ENCODE assay signal across 8 cellular contexts in the genomic region with DNA sequence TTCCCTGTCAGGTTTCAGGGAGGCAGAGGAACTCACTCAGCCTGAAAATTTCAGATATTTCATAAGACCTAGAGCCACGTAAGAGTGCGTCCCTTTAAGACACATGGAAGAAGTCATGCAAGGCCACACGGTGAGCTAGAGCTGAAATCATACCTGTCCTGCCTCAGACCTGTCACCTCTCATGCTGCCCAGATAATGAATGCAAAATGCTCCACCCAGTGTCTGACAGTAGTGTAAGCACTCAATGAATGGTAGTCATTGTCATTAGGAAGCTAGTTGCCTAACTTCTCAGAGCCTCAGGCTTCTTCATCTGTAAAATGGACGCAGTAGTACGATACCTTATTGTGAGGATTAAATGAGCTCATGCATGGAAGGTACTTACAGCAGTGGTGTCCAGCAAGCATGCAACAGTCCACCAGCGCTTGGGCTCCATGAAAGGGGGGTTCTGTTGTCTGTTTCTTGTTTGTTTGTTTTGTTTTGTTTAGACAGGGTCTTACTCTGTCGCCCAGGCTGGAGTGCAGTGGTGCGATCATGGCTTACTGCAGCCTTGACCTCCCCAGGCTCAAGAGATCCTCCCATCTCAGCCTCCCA.
DNase-seq lines count a peak whose midpoint lies in the region; ATAC-seq and TF ChIP-seq lines count a peak whose summit lies in the region.

No MANE protein-coding gene starts in this region.

- no peaks in the 10 kb centered on the region for H3K36me3 ChIP-seq in OCI-LY7 (ENCODE audit: insufficient read depth, low read length)

- no peaks in the 10 kb centered on the region for H4K20me1 ChIP-seq in OCI-LY7 (ENCODE audit: insufficient read depth, low read length)

- H3K9me2 ChIP-seq in OCI-LY7 (ENCODE audit: insufficient read depth, low read length) = no peaks in the 10 kb centered on the region

- peak; percentile 35 for DNase-seq in NOMO-1 treated with DMSO at 0.1 percent for 48 hours (lab: John Stamatoyannopoulos, UW; ENCODE audit: unreplicated experiment)
- DNase-seq in NOMO-1 treated with dmso at 0.1 percent for 144 hours (lab: John Stamatoyannopoulos, UW; ENCODE audit: unreplicated experiment) = no peak
- peak; percentile 43 for DNase-seq in OCI-LY7 (ENCODE audit: low spot score)
- DNase-seq in epithelial cell of esophagus (ENCODE audit: low read depth) = peak; percentile 74
- no peak for DNase-seq in skeletal muscle cell (ENCODE audit: low read depth)
- DNase-seq in AG20443 (ENCODE audit: low spot score) = no peak
- DNase-seq in NCI-H187 (lab: John Stamatoyannopoulos, UW) = no peak

- TF ChIP-seq CTCF in OCI-LY7 (conservative IDR thresholded peaks at IDR 0.05; ENCODE audit: low read length) (no peak; the same call in 1 of the 2 replicates), epithelial cell of esophagus (IDR thresholded peaks at IDR 0.05; ENCODE audit: insufficient read depth, low read depth, low read length, missing control alignments) (peak; percentile 25)

- H3K79me2 ChIP-seq in OCI-LY7 (ENCODE audit: insufficient read depth, low read depth, low read length) = no peaks in the 10 kb centered on the region; the same call in 1 of the 2 replicates

- no peaks in the 10 kb centered on the region for H3K9me3 ChIP-seq in OCI-LY7 (ENCODE audit: low read length)

- no TSS peak for BruUV-seq in OCI-LY7 (replicated peaks; lab: Mats Ljungman, UMichigan)

- peaks cover 14% of the 10 kb centered on the region for H3K4me1 ChIP-seq in OCI-LY7 (ENCODE audit: insufficient read depth, low read length, poor library complexity, severe bottlenecking)

- peak overlapping the region; percentile 93; the same call in 1 of the 2 replicates for H2AFZ ChIP-seq in OCI-LY7 (ENCODE audit: low read length)

- peak overlapping the region; percentile 80 for H3K4me2 ChIP-seq in OCI-LY7 (ENCODE audit: low read length)

- CTCF ChIA-PET in OCI-LY7 (lab: Charles Lee; ENCODE audit: unreplicated experiment) = no interaction called here

- POLR2A ChIA-PET in OCI-LY7 (lab: Charles Lee) = interaction anchor here (0.5 to 0.7 kb wide), 2 partner anchors 125 to 136 kb away, joined by 3 to 4 read pairs; no protein-coding TSS in a partner anchor

- ATAC-seq in HG02798 (IDR thresholded peaks at IDR 0.05; ENCODE audit: poor library complexity, unreplicated experiment) = no peak

- H3K4me3 ChIP-seq in OCI-LY7 (ENCODE audit: low read depth, low read length, poor library complexity, severe bottlenecking) (peak overlapping the region; percentile 84), epithelial cell of esophagus (ENCODE audit: low read length) (peak overlapping the region; percentile 48), skeletal muscle cell (ENCODE audit: low read depth, low read length) (peak overlapping the region; percentile 48)

- intact Hi-C loops in OCI-LY7 (cut with micrococcal nuclease; ENCODE audit: unreplicated experiment) = loop anchor here (1.0 kb wide), 1 partner anchor 247 kb away; no protein-coding TSS in a partner anchor

- H3K27ac ChIP-seq in OCI-LY7 (ENCODE audit: low read depth, low read length, poor library complexity, severe bottlenecking) = no peak overlapping the region

Comparison
In these comparisons a context has a peak if more than half of its experiments do, and no peak if none do; other contexts are left out.
1. DNase-seq: peak in NOMO-1 treated with DMSO at 0.1 percent for 48 hours (single experiment), OCI-LY7 (single experiment) and epithelial cell of esophagus (single experiment); none in NOMO-1 treated with dmso at 0.1 percent for 144 hours (single experiment), skeletal muscle cell (single experiment), AG20443 (single experiment) and NCI-H187 (0 of 2).
2. Peak in every context shown above with its lines, with median percentiles within 50 percentile points of each other: H3K4me3 ChIP-seq.